1 cellular context compared by ENCODE assay signal in the genomic region with DNA sequence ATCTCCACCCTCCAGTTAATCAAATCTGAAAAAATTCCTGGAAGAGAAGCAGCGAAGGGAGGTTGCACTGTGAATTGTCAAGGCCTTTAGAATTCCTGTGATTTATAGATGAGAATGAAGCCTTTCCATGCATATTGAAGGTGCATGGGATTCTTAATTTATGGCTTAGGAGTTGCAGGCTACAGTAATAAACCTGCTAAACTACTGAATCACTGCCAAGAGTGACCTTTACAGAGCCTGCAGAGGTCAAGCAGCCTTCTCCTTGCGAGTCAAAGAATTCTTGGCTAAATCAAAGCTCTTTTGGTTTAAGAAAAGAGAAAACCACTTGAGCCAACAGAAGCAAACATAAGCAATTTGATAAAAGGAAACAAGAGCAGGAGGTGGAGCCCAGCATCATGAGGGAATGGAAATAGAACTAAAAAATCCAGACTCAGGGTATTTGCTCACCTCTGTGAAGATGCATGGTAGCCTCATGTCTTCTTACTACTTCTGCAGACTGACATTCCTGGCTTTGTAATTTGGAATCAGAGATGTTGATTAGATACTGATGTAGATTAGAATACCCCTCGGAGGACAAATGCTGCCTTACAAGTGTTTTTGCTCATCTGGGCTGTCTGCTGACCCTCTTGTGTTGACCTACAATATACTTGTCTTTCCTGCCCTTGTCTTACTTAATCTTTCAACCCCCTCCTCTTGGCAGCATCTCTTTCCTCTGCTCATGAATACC.
TF ChIP-seq lines count a peak whose summit lies in the region.

No MANE protein-coding gene starts in this region.

TF ChIP-seq in A549, 52 proteins besides CTCF, POLR2A, EP300 and RAD21 (continued from another document):
- TF ChIP-seq, protein P1, sequence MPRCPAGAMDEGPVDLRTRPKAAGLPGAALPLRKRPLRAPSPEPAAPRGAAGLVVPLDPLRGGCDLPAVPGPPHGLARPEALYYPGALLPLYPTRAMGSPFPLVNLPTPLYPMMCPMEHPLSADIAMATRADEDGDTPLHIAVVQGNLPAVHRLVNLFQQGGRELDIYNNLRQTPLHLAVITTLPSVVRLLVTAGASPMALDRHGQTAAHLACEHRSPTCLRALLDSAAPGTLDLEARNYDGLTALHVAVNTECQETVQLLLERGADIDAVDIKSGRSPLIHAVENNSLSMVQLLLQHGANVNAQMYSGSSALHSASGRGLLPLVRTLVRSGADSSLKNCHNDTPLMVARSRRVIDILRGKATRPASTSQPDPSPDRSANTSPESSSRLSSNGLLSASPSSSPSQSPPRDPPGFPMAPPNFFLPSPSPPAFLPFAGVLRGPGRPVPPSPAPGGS (IDR thresholded peaks at IDR 0.05): no peak
- TF ChIP-seq EHMT2 (IDR thresholded peaks at IDR 0.05; ENCODE audit: low read depth) (no peak), PHF8 (IDR thresholded peaks at IDR 0.05; ENCODE audit: borderline replicate concordance, low read depth) (no peak)
TF ChIP-seq in A549: peak in this region for 0.
